Comparison of ENCODE assay signal across 1 cellular context in genomic region chr14:23286020-23286903, GRCh38.
TF ChIP-seq lines count a peak whose summit lies in the region.

HOMEZ (minus strand) TSS chr14:23286132; CDS start chr14:23285952, 180 bp downstream.

TF ChIP-seq in HepG2, 621 proteins besides CTCF, POLR2A, EP300 and RAD21 (continued from another document and continues in another):
- peak; percentile 91 for TF ChIP-seq IKZF5 (CRISPR knock-in tag; IDR thresholded peaks at IDR 0.05)
- TF ChIP-seq HNRNPLL (IDR thresholded peaks at IDR 0.05; ENCODE audit: low read depth, low read length, poor library complexity, severe bottlenecking): peak; percentile 83
- TF ChIP-seq NFATC3 (CRISPR knock-in tag; IDR thresholded peaks at IDR 0.05): no peak; the same call in 1 of the 2 replicates
- TF ChIP-seq ZSCAN12 (CRISPR knock-in tag; IDR thresholded peaks at IDR 0.05): no peak
- no peak for TF ChIP-seq HNRNPUL1 (IDR thresholded peaks at IDR 0.05; ENCODE audit: low read depth, low read length)
- no peak for TF ChIP-seq REL (CRISPR knock-in tag; conservative IDR thresholded peaks at IDR 0.05)
- 0 out of 2 replicates have a peak, but pooled peaks have one; percentile 61 for TF ChIP-seq ZNF773 (CRISPR knock-in tag; IDR thresholded peaks at IDR 0.05; ENCODE audit: borderline replicate concordance)
- no peak for TF ChIP-seq ZNF780A (CRISPR knock-in tag; IDR thresholded peaks at IDR 0.05)
- 0 out of 2 replicates have a peak, but pooled peaks have one; percentile 43 for TF ChIP-seq GTF2F1 (IDR thresholded peaks at IDR 0.05; ENCODE audit: low read length)
- TF ChIP-seq ATF5 (CRISPR knock-in tag; IDR thresholded peaks at IDR 0.05; ENCODE audit: low read depth): peak; percentile 90; the same call in 1 of the 2 replicates
- TF ChIP-seq RBM39 (IDR thresholded peaks at IDR 0.05; ENCODE audit: low read depth, low read length, poor library complexity, severe bottlenecking): peak; percentile 97
- TF ChIP-seq ATF7-NPFF (CRISPR knock-in tag; IDR thresholded peaks at IDR 0.05; ENCODE audit: low read depth): peak; percentile 96
- TF ChIP-seq PLRG1 (conservative IDR thresholded peaks at IDR 0.05): no peak
- no peak for TF ChIP-seq TRIM24 (CRISPR knock-in tag; IDR thresholded peaks at IDR 0.05)
- TF ChIP-seq TEAD3 (CRISPR knock-in tag; optimal IDR thresholded peaks at IDR 0.05; ENCODE audit: borderline replicate concordance): peak; percentile 61
- TF ChIP-seq TAF1 (CRISPR knock-in tag; IDR thresholded peaks at IDR 0.05): peak; percentile 97
- TF ChIP-seq ZNF598 (CRISPR knock-in tag; IDR thresholded peaks at IDR 0.05; ENCODE audit: borderline replicate concordance): peak; percentile 100
- TF ChIP-seq ZNF740 (CRISPR knock-in tag; IDR thresholded peaks at IDR 0.05): peak; percentile 100
- TF ChIP-seq ZNF383 (CRISPR knock-in tag; IDR thresholded peaks at IDR 0.05; ENCODE audit: borderline replicate concordance): no peak
- TF ChIP-seq ZBTB44 (CRISPR knock-in tag; IDR thresholded peaks at IDR 0.05): peak; percentile 19; the same call in 1 of the 2 replicates
- TF ChIP-seq ZNF775 (CRISPR knock-in tag; IDR thresholded peaks at IDR 0.05; ENCODE audit: borderline replicate concordance): peak; percentile 94; the same call in 1 of the 2 replicates
- TF ChIP-seq NCOR1 (IDR thresholded peaks at IDR 0.05; ENCODE audit: borderline replicate concordance, low read length): peak; percentile 42; the same call in 1 of the 2 replicates
- peak; percentile 31 for TF ChIP-seq HNF4A (CRISPR knock-in tag; IDR thresholded peaks at IDR 0.05)
- TF ChIP-seq POGK (CRISPR knock-in tag; conservative IDR thresholded peaks at IDR 0.05): peak; percentile 93
- no peak for TF ChIP-seq ZSCAN5A (CRISPR knock-in tag; IDR thresholded peaks at IDR 0.05; ENCODE audit: borderline replicate concordance)
- no peak; the same call in 1 of the 2 replicates for TF ChIP-seq ZNF543 (CRISPR knock-in tag; IDR thresholded peaks at IDR 0.05)
- peak; percentile 30 for TF ChIP-seq ZNF274 (CRISPR knock-in tag; IDR thresholded peaks at IDR 0.05)
- peak; percentile 37 for TF ChIP-seq RXRB (CRISPR knock-in tag; IDR thresholded peaks at IDR 0.05; ENCODE audit: borderline replicate concordance)
- TF ChIP-seq FOXK1 (CRISPR knock-in tag; IDR thresholded peaks at IDR 0.05; ENCODE audit: borderline replicate concordance, low read depth): peak; percentile 74; the same call in 1 of the 2 replicates
- peak; percentile 58; the same call in 1 of the 2 replicates for TF ChIP-seq ZNF281 (CRISPR knock-in tag; IDR thresholded peaks at IDR 0.05; ENCODE audit: borderline replicate concordance)
- peak; percentile 81 for TF ChIP-seq ZNF136 (CRISPR knock-in tag; IDR thresholded peaks at IDR 0.05; ENCODE audit: low read depth)
- peak; percentile 60 for TF ChIP-seq ZNF788 (CRISPR knock-in tag; IDR thresholded peaks at IDR 0.05; ENCODE audit: borderline replicate concordance)
- TF ChIP-seq ZFP90 (CRISPR knock-in tag; IDR thresholded peaks at IDR 0.05; ENCODE audit: borderline replicate concordance): peak; percentile 91
- TF ChIP-seq REST (IDR thresholded peaks at IDR 0.05; ENCODE audit: borderline replicate concordance in 1 of 2, low read depth in 1 of 2, low read length in 2 of 2): no peak; a peak in 2 of 4 replicates
- TF ChIP-seq MAF1 (CRISPR knock-in tag; IDR thresholded peaks at IDR 0.05; ENCODE audit: borderline replicate concordance): peak; percentile 79
- no peak for TF ChIP-seq SNRNP70 (IDR thresholded peaks at IDR 0.05; ENCODE audit: low read depth, low read length)
- TF ChIP-seq DRAP1 (CRISPR knock-in tag; IDR thresholded peaks at IDR 0.05): peak; percentile 95
- peak; percentile 80; the same call in 1 of the 2 replicates for TF ChIP-seq ZNF557 (CRISPR knock-in tag; IDR thresholded peaks at IDR 0.05)
- TF ChIP-seq KLF15 (CRISPR knock-in tag; IDR thresholded peaks at IDR 0.05; ENCODE audit: borderline replicate concordance): peak; percentile 95
- TF ChIP-seq KDM5B (CRISPR knock-in tag; IDR thresholded peaks at IDR 0.05; ENCODE audit: borderline replicate concordance): peak; percentile 97
- TF ChIP-seq SP4 (CRISPR knock-in tag; IDR thresholded peaks at IDR 0.05): peak; percentile 99
- TF ChIP-seq KLF6 (CRISPR knock-in tag; IDR thresholded peaks at IDR 0.05): no peak; the same call in 1 of the 2 replicates
- TF ChIP-seq MEIS2 (CRISPR knock-in tag; IDR thresholded peaks at IDR 0.05): peak; percentile 63
- TF ChIP-seq THAP8 (CRISPR knock-in tag; IDR thresholded peaks at IDR 0.05; ENCODE audit: borderline replicate concordance): peak; percentile 92; the same call in 1 of the 2 replicates
- TF ChIP-seq ISX (CRISPR knock-in tag; conservative IDR thresholded peaks at IDR 0.05): no peak; the same call in 1 of the 2 replicates
- TF ChIP-seq ZSCAN9 (CRISPR knock-in tag; IDR thresholded peaks at IDR 0.05; ENCODE audit: borderline replicate concordance): no peak; the same call in 1 of the 2 replicates
- TF ChIP-seq ZBTB33 (CRISPR knock-in tag; IDR thresholded peaks at IDR 0.05): peak; percentile 50; the same call in 1 of the 2 replicates
- TF ChIP-seq ZFP1 (CRISPR knock-in tag; IDR thresholded peaks at IDR 0.05): peak; percentile 23; the same call in 1 of the 2 replicates
- TF ChIP-seq KAT7 (CRISPR knock-in tag; IDR thresholded peaks at IDR 0.05; ENCODE audit: borderline replicate concordance): no peak; the same call in 1 of the 2 replicates
